ENCODE assay signal across 16 cellular contexts in the genomic region with DNA sequence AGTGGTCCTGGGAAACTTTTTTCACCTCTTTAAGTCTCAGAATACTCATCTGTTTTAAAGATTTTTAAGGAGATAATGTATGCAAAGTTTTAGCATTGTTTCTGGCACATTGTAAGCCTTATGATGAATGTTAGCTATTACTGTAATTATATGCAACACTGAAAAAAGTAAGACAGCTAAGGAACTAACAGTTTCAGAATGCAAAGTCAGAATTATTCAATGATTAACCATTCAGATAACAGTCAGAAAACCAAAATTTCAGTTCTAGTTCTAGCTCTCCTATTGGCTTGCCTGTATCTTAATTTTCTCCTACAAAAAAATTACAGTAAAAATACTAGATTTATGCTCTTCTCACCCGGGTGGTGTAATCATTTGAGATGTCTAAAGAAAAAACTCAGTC.
"Had no signal": no experiment of that assay in that cellular context is flagged by ENCODE, and none has a peak within 500 bp of the region (broad histone marks: within the 10 kb centered on the region; RNA-seq: fewer than 3 reads in every experiment).

No MANE protein-coding gene starts in this region.

- DNase-seq: activated B cell treated with CpG ODN at 0.5 μM for 24 hours; activated CD4-positive, alpha-beta T cell treated with anti-CD3 and anti-CD28 coated beads, Interleukin-2, amount 50 U/mL, for 1 hour; activated naive CD4-positive, alpha-beta T cell; anterior cingulate cortex; brain microvascular endothelial cell; cortex of kidney; effector CD4-positive, alpha-beta T cell; kidney; left ventricle myocardium inferior; mucosa of descending colon; naive thymus-derived CD8-positive, alpha-beta T cell; stimulated activated CD4-positive, alpha-beta T cell treated with anti-CD3 and anti-CD28 coated beads, Interleukin-12 subunit alpha, Interleukin-12 subunit beta, amount 100 ng/mL, for 4 hours; stimulated activated CD4-positive, alpha-beta T cell treated with anti-CD3 and anti-CD28 coated beads, Interleukin-2, amount 100 ng/mL, for 24 hours; stomach; upper lobe of right lung had no signal

- ATAC-seq: mucosa of descending colon; naive thymus-derived CD8-positive, alpha-beta T cell; upper lobe of right lung had no signal

- FAIRE-seq: kidney, TTC549 had no signal
